ENCODE assay signal across 31 cellular contexts in genomic region chr10:11870900-11871407, GRCh38. TPM values are rescaled to one million over a fixed set of nuclear protein-coding genes. Genes with fewer than 3 reads are reported as not detected.
DNase-seq lines count a peak whose midpoint lies in the region; ATAC-seq and TF ChIP-seq lines count a peak whose summit lies in the region.
"Had no signal": no experiment of that assay in that cellular context is flagged by ENCODE, and none has a peak within 500 bp of the region (broad histone marks: within the 10 kb centered on the region; RNA-seq: fewer than 3 reads in every experiment).

No MANE protein-coding gene starts in this region.

- peak overlapping the region in 3 of 11 experiments; percentile 0 to 23 (median 20); a peak in 3 of 22 replicates for H3K9ac ChIP-seq in BLaER1 treated with 17β-estradiol and CSF1 and Interleukin-3, amounts not matched to agents 10 nM and 100 nM

- peaks cover 0 to 16% (median 10%) of the 10 kb centered on the region in 11 experiments; a peak in 15 of 22 replicates for H3K36me3 ChIP-seq in BLaER1 treated with 17β-estradiol and CSF1 and Interleukin-3, amounts not matched to agents 10 nM and 100 nM
- H3K36me3 ChIP-seq in RWPE2 (ENCODE audit: low read depth), result peaks cover 59% of the 10 kb centered on the region
- peaks cover 0 to 4% of the 10 kb centered on the region in 2 donors for H3K36me3 ChIP-seq in prostate gland
- H3K36me3 ChIP-seq: breast epithelium, thoracic aorta, vagina had no signal

- H3K4me3 Mint-ChIP-seq in natural killer cell treated with Interleukin-12 subunit alpha and Interleukin-12 subunit beta and Interleukin-15 and Interleukin-18, amount 100 ng/mL, for 72 hours, result no peak overlapping the region
- no peak overlapping the region for H3K4me3 Mint-ChIP-seq in CD14-positive monocyte
- H3K4me3 Mint-ChIP-seq: activated CD8-positive, alpha-beta T cell treated with anti-CD3 and anti-CD28 coated beads for 36 hours; activated naive CD8-positive, alpha-beta T cell; H9 had no signal

- intact Hi-C loops in prostate gland (cut with DNase I) (no loop called here), CD14-positive monocyte (cut with micrococcal nuclease) (no loop called here)

- H4K20me1 ChIP-seq in BLaER1 treated with 17β-estradiol and CSF1 and Interleukin-3, amounts not matched to agents 10 nM and 100 nM, result no peaks in the 10 kb centered on the region; a peak in 1 of 22 replicates

- H3K27me3 Mint-ChIP-seq in natural killer cell treated with Interleukin-12 subunit alpha and Interleukin-12 subunit beta and Interleukin-15 and Interleukin-18, amount 100 ng/mL, for 72 hours, result peaks cover 9 to 11% of the 10 kb centered on the region in 2 donors
- peaks cover 0 to 2% (median under 1%) of the 10 kb centered on the region in 3 donors for H3K27me3 Mint-ChIP-seq in CD14-positive monocyte (ENCODE audit: low read depth in 3 of 3)

- H3K36me3 Mint-ChIP-seq in natural killer cell treated with Interleukin-12 subunit alpha and Interleukin-12 subunit beta and Interleukin-15 and Interleukin-18, amount 100 ng/mL, for 72 hours, result no peaks in the 10 kb centered on the region
- peaks cover 17 to 26% of the 10 kb centered on the region in 2 donors for H3K36me3 Mint-ChIP-seq in CD14-positive monocyte
- H3K36me3 Mint-ChIP-seq: activated naive CD8-positive, alpha-beta T cell; naive B cell had no signal

- H3K4me1 Mint-ChIP-seq in natural killer cell treated with Interleukin-12 subunit alpha and Interleukin-12 subunit beta and Interleukin-15 and Interleukin-18, amount 100 ng/mL, for 72 hours (ENCODE audit: low read depth in 2 of 2), result peaks cover 4 to 6% of the 10 kb centered on the region in 2 donors
- H3K4me1 Mint-ChIP-seq in CD14-positive monocyte, result peaks cover 11% of the 10 kb centered on the region

- TF ChIP-seq POLR2A in prostate gland (IDR thresholded peaks at IDR 0.05), result no peak

- TF ChIP-seq CTCF in RWPE2 (IDR thresholded peaks at IDR 0.05; ENCODE audit: poor library complexity, severe bottlenecking) (no peak), prostate gland (IDR thresholded peaks at IDR 0.05) (no peak), CD14-positive monocyte (IDR thresholded peaks at IDR 0.05) (no peak)

- peaks cover 0 to 8% (median 0%) of the 10 kb centered on the region in 11 experiments; a peak in 2 of 22 replicates for H3K9me3 ChIP-seq in BLaER1 treated with 17β-estradiol and CSF1 and Interleukin-3, amounts not matched to agents 10 nM and 100 nM (replicated peaks in 1 of 11)
- no peaks in the 10 kb centered on the region for H3K9me3 ChIP-seq in RWPE2 (ENCODE audit: severe bottlenecking)
- H3K9me3 ChIP-seq in prostate gland, result no peaks in the 10 kb centered on the region
- H3K9me3 ChIP-seq: breast epithelium, thoracic aorta, vagina had no signal

- no peak for DNase-seq in RWPE2 (ENCODE audit: low spot score)
- no peak for DNase-seq in epithelial cell of prostate (ENCODE audit: low read depth, low spot score)
- DNase-seq in prostate gland (ENCODE audit: low spot score), result no peak
- DNase-seq in natural killer cell treated with Interleukin-12 subunit alpha and Interleukin-12 subunit beta and Interleukin-15 and Interleukin-18, amount 100 ng/mL, for 72 hours (ENCODE audit: low spot score), result no peak
- DNase-seq in activated CD4-positive, CD25-positive, alpha-beta regulatory T cell treated with anti-CD3 and anti-CD28 coated beads, Interleukin-2, amount 50 U/mL, for 72 hours, result no peak
- DNase-seq in activated effector memory CD4-positive, alpha-beta T cell treated with anti-CD3 and anti-CD28 coated beads, Interleukin-2, amount 50 U/mL, for 16 hours, result no peak
- no peak for DNase-seq in CD14-positive monocyte (ENCODE audit: low spot score)
- DNase-seq: ACHN; activated CD4-positive, alpha-beta T cell treated with anti-CD3 and anti-CD28 coated beads for 1 hour; activated CD8-positive, alpha-beta memory T cell treated with anti-CD3 and anti-CD28 coated beads, Interleukin-2, amount 50 U/mL, for 48 hours; activated CD8-positive, alpha-beta T cell treated with anti-CD3 and anti-CD28 coated beads for 36 hours; DMS153; effector CD4-positive, alpha-beta T cell; kidney; MV-4-11; naive B cell; NCI-H1436; NCI-H2081 treated with DMSO at 0.1 percent for 48 hours; NCI-H2227 treated with DMSO at 0.1 percent for 48 hours; NCI-H526; occipital lobe; SHP77; stimulated activated naive CD8-positive, alpha-beta T cell treated with anti-CD3 and anti-CD28 coated beads, Interleukin-15, Interleukin-2, amounts not matched to agents 100 U/mL and 50 U/mL, for 24 hours had no signal

- ATAC-seq in RWPE2 (ENCODE audit: low read depth), result no peak
- ATAC-seq in natural killer cell treated with Interleukin-12 subunit alpha and Interleukin-12 subunit beta and Interleukin-15 and Interleukin-18, amount 100 ng/mL, for 72 hours, result no peak
- ATAC-seq: activated CD8-positive, alpha-beta T cell treated with anti-CD3 and anti-CD28 coated beads for 36 hours; Panc1; stimulated activated naive CD8-positive, alpha-beta T cell treated with anti-CD3 and anti-CD28 coated beads, Interleukin-15, Interleukin-2, amounts not matched to agents 100 U/mL and 50 U/mL, for 24 hours had no signal

- peak overlapping the region in 1 of 10 experiments; percentile 5; a peak in 1 of 20 replicates for H3K4me3 ChIP-seq in BLaER1 treated with 17β-estradiol and CSF1 and Interleukin-3, amounts not matched to agents 10 nM and 100 nM
- H3K4me3 ChIP-seq in RWPE2 (ENCODE audit: severe bottlenecking) (no peak overlapping the region), prostate gland (no peak overlapping the region)

- 86% methylated on average over 7 of the region's 7 CpGs for WGBS in prostate gland

- H3K9me3 Mint-ChIP-seq in natural killer cell treated with Interleukin-12 subunit alpha and Interleukin-12 subunit beta and Interleukin-15 and Interleukin-18, amount 100 ng/mL, for 72 hours, result no peaks in the 10 kb centered on the region
- peaks cover 0 to 3% (median 0%) of the 10 kb centered on the region in 7 donors for H3K9me3 Mint-ChIP-seq in CD14-positive monocyte
- H3K9me3 Mint-ChIP-seq: activated CD8-positive, alpha-beta T cell treated with anti-CD3 and anti-CD28 coated beads for 36 hours; activated T-helper 2 cell treated with anti-CD3 and anti-CD28 coated beads, Interferon-gamma antibody, Interleukin-2, Interleukin-4, amounts not matched to agents 10 μg/mL and 5 μg/mL and 100 μg/mL, durations not matched to agents 14 hours and 24 hours and 36 hours; H9; naive B cell had no signal

- no peak overlapping the region for H3K27ac Mint-ChIP-seq in natural killer cell treated with Interleukin-12 subunit alpha and Interleukin-12 subunit beta and Interleukin-15 and Interleukin-18, amount 100 ng/mL, for 72 hours
- no peak overlapping the region for H3K27ac Mint-ChIP-seq in CD14-positive monocyte
- H3K27ac Mint-ChIP-seq: activated CD8-positive, alpha-beta T cell treated with anti-CD3 and anti-CD28 coated beads for 36 hours; activated naive CD8-positive, alpha-beta T cell; activated T-helper 2 cell treated with anti-CD3 and anti-CD28 coated beads, Interferon-gamma antibody, Interleukin-2, Interleukin-4, amounts not matched to agents 10 μg/mL and 5 μg/mL and 100 μg/mL, durations not matched to agents 14 hours and 24 hours and 36 hours; naive B cell had no signal

- peaks cover 24 to 58% (median 48%) of the 10 kb centered on the region in 10 experiments for H3K4me1 ChIP-seq in BLaER1 treated with 17β-estradiol and CSF1 and Interleukin-3, amounts not matched to agents 10 nM and 100 nM
- peaks cover 20% of the 10 kb centered on the region for H3K4me1 ChIP-seq in RWPE2 (ENCODE audit: insufficient read depth, poor library complexity, severe bottlenecking)
- H3K4me1 ChIP-seq in prostate gland (replicated peaks), result peaks cover 24% of the 10 kb centered on the region

- peak overlapping the region; percentile 28 to 78 (median 68) for H3K4me2 ChIP-seq in BLaER1 treated with 17β-estradiol and CSF1 and Interleukin-3, amounts not matched to agents 10 nM and 100 nM

- H3K27me3 ChIP-seq in BLaER1 treated with 17β-estradiol and CSF1 and Interleukin-3, amounts not matched to agents 10 nM and 100 nM, result no peaks in the 10 kb centered on the region
- no peaks in the 10 kb centered on the region for H3K27me3 ChIP-seq in RWPE2 (ENCODE audit: insufficient read depth, poor library complexity, severe bottlenecking)
- no peaks in the 10 kb centered on the region for H3K27me3 ChIP-seq in prostate gland (replicated peaks; ENCODE audit: insufficient read depth)
- H3K27me3 ChIP-seq: breast epithelium, vagina had no signal

- peak overlapping the region in 2 of 11 experiments; percentile 6 to 33; a peak in 3 of 22 replicates for H3K27ac ChIP-seq in BLaER1 treated with 17β-estradiol and CSF1 and Interleukin-3, amounts not matched to agents 10 nM and 100 nM
- H3K27ac ChIP-seq in RWPE2 (ENCODE audit: poor library complexity, severe bottlenecking) (peak overlapping the region; percentile 98), epithelial cell of prostate (peak overlapping the region; percentile 97), prostate gland (peak overlapping the region; percentile 16 to 38)
- H3K27ac ChIP-seq: thoracic aorta, vagina had no signal

RNA-seq across cellular contexts. Expression of gene PROSER2, which starts 47.8 kb away (rescaled TPM):
- 10 to 100 TPM; 24.7 to 39.9 TPM for total RNA-seq in prostate gland
- total RNA-seq in natural killer cell treated with Interleukin-12 subunit alpha and Interleukin-12 subunit beta and Interleukin-15 and Interleukin-18, amount 100 ng/mL, for 72 hours, result 1 to 10 TPM in 1 of 2 donors, under 1 TPM in 1; 0.43 to 1.2 TPM
- 1 to 10 TPM; 2.0 to 2.2 TPM for polyA plus RNA-seq in CD14-positive monocyte

Comparison
In these comparisons a context has a peak if more than half of its experiments do, and no peak if none do; other contexts are left out.
1. RNA of gene PROSER2, which starts 47.8 kb away (total RNA-seq): 24.7 to 39.9 TPM in prostate gland; 0.43 to 1.2 TPM in natural killer cell treated with Interleukin-12 subunit alpha and Interleukin-12 subunit beta and Interleukin-15 and Interleukin-18, amount 100 ng/mL, for 72 hours; every median in the first group is over 10 times any median in the second.